ENCODE assay signal across 13 cellular contexts in the genomic region with DNA sequence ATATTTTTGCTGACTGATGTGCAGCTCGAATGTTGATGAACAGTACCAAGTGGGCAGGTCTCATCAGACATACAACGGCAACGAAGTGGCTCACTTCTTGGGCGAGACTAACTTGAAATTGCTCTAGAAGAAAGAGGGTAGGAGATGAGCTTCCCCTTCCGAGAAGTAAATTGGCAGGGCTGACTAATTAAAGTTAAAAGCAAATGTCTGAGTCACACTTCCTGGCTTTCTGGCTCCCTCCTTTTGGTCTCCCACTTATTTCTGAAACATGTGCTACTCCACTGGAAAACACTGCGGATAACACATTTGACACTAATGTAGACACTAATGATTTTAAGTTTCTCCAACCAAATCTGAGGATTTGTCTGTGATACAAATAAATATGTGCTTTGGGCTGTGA.
DNase-seq lines count a peak whose midpoint lies in the region; ATAC-seq and TF ChIP-seq lines count a peak whose summit lies in the region.
"Had no signal": no experiment of that assay in that cellular context is flagged by ENCODE, and none has a peak within 500 bp of the region (broad histone marks: within the 10 kb centered on the region; RNA-seq: fewer than 3 reads in every experiment).

No MANE protein-coding gene starts in this region.

- H3K79me2 ChIP-seq in HCT116 (ENCODE audit: insufficient read depth, low read length): no peaks in the 10 kb centered on the region
- H3K79me2 ChIP-seq in fibroblast of lung (ENCODE audit: control insufficient read depth, insufficient read depth, low read length): no peaks in the 10 kb centered on the region

- RAD21 ChIA-PET in HCT116 (lab: Charles Lee; ENCODE audit: low non-redundant PET in 1 of 2, low total read pairs in 2 of 2, uncharacterized antibody in 2 of 2, unreplicated experiment in 2 of 2): no interaction called here

- ATAC-seq in HCT116 (no peak), GM18909 (IDR thresholded peaks at IDR 0.05; ENCODE audit: poor library complexity, unreplicated experiment) (no peak), heart left ventricle (no peak), GM21528 (IDR thresholded peaks at IDR 0.05; ENCODE audit: low FRiP score, unreplicated experiment) (no peak), upper lobe of left lung (ENCODE audit: low FRiP score in 2 of 2) (no peak)
- ATAC-seq: Panc1, T-cell had no signal

- H3K9me2 ChIP-seq in HCT116 (ENCODE audit: insufficient read depth): no peaks in the 10 kb centered on the region

- H3K4me2 ChIP-seq in HCT116 (ENCODE audit: low read length): no peak overlapping the region; the same call in 1 of the 2 replicates
- H3K4me2 ChIP-seq in fibroblast of lung (ENCODE audit: extremely low read depth, insufficient read depth, low read length): no peak overlapping the region

- POLR2A ChIA-PET in HCT116 (lab: Charles Lee): no interaction called here

- no peak for TF ChIP-seq EP300 in upper lobe of left lung (IDR thresholded peaks at IDR 0.05)

- WGBS in heart left ventricle, 4 donors: 52 to 74% (median 65%) methylated on average over 6 of the region's 6 CpGs
- 61 to 77% methylated on average over 6 of the region's 6 CpGs for WGBS in upper lobe of left lung, 2 donors

- DNase-seq in AG08395 (ENCODE audit: low spot score): peak; percentile 29
- no peak for DNase-seq in HCT116 (ENCODE audit: low read depth, low spot score)
- peak; percentile 56 for DNase-seq in RKO (ENCODE audit: low spot score)
- peak; percentile 13 to 36 for DNase-seq in fibroblast of lung (ENCODE audit: low read depth in 2 of 2)
- DNase-seq in heart left ventricle: no peak
- DNase-seq in upper lobe of left lung: no peak
- DNase-seq: ACHN, MG63, NCI-H526, T-cell had no signal

- no TSS peak for BruUV-seq in HCT116 (replicated peaks; lab: Mats Ljungman, UMichigan)

- H2AFZ ChIP-seq in HCT116 (ENCODE audit: low read depth, low read length, poor library complexity, severe bottlenecking) (no peak overlapping the region), fibroblast of lung (ENCODE audit: low read length) (no peak overlapping the region)

- no peak for TF ChIP-seq POLR2A in HCT116 (IDR thresholded peaks at IDR 0.05; ENCODE audit: borderline replicate concordance, extremely low read depth, insufficient read depth, insufficient read length)
- no peak for TF ChIP-seq POLR2A in heart left ventricle (IDR thresholded peaks at IDR 0.05)
- TF ChIP-seq POLR2A in upper lobe of left lung (IDR thresholded peaks at IDR 0.05): no peak

- H3K27ac ChIP-seq in HCT116 (ENCODE audit: low read depth, low read length): no peak overlapping the region
- H3K27ac ChIP-seq in fibroblast of lung (ENCODE audit: insufficient read depth, low read length): no peak overlapping the region
- no peak overlapping the region for H3K27ac ChIP-seq in heart left ventricle
- H3K27ac ChIP-seq in upper lobe of left lung: no peak overlapping the region

- H3K27me3 ChIP-seq in HCT116 (ENCODE audit: insufficient read depth, low read length) (peaks cover 11% of the 10 kb centered on the region), fibroblast of lung (ENCODE audit: control insufficient read depth, insufficient read depth, low read length) (peaks cover 4% of the 10 kb centered on the region), heart left ventricle (peaks cover 0 to 41% (median 11%) of the 10 kb centered on the region in 9 donors), upper lobe of left lung (no peaks in the 10 kb centered on the region)
- H3K27me3 ChIP-seq: MG63 had no signal

- TF ChIP-seq CTCF in HCT116 (IDR thresholded peaks at IDR 0.05 in 2 of 3, conservative IDR thresholded peaks at IDR 0.05 in 1 of 3; ENCODE audit: borderline replicate concordance in 1 of 3, insufficient read depth in 1 of 3, low read depth in 2 of 3, low read length in 2 of 3) (no peak), fibroblast of lung (conservative IDR thresholded peaks at IDR 0.05 in 1 of 2, IDR thresholded peaks at IDR 0.05 in 1 of 2; ENCODE audit: low read depth in 1 of 2, low read length in 2 of 2) (no peak), heart left ventricle (IDR thresholded peaks at IDR 0.05) (no peak), upper lobe of left lung (IDR thresholded peaks at IDR 0.05) (no peak)

- no peaks in the 10 kb centered on the region for H3K36me3 ChIP-seq in HCT116 (ENCODE audit: control insufficient read depth in 1 of 2, insufficient read depth in 2 of 2, low read length in 2 of 2)
- H3K36me3 ChIP-seq in fibroblast of lung (ENCODE audit: control insufficient read depth, insufficient read depth, low read length): no peaks in the 10 kb centered on the region
- H3K36me3 ChIP-seq in heart left ventricle: no peaks in the 10 kb centered on the region
- H3K36me3 ChIP-seq in upper lobe of left lung: no peaks in the 10 kb centered on the region
- H3K36me3 ChIP-seq: MG63 had no signal

- no peaks in the 10 kb centered on the region for H3K9me3 ChIP-seq in HCT116 (ENCODE audit: control insufficient read depth in 1 of 2, insufficient read depth in 1 of 2, low read depth in 1 of 2, low read length in 2 of 2)
- no peaks in the 10 kb centered on the region for H3K9me3 ChIP-seq in fibroblast of lung (ENCODE audit: control insufficient read depth, insufficient read depth, low read depth, low read length)
- peaks cover 0 to 12% (median 0%) of the 10 kb centered on the region in 12 donors for H3K9me3 ChIP-seq in heart left ventricle
- peaks cover 0 to 2% (median 0%) of the 10 kb centered on the region in 4 donors for H3K9me3 ChIP-seq in upper lobe of left lung
- H3K9me3 ChIP-seq: MG63 had no signal

- H4K20me1 ChIP-seq in HCT116 (ENCODE audit: insufficient read depth) (no peaks in the 10 kb centered on the region), fibroblast of lung (ENCODE audit: control insufficient read depth, extremely low read depth, insufficient read depth, low read length) (no peaks in the 10 kb centered on the region)

- no peak for TF ChIP-seq RAD21 in HCT116 (IDR thresholded peaks at IDR 0.05; ENCODE audit: low read depth)

- H3K9ac ChIP-seq in HCT116 (ENCODE audit: low read length): no peak overlapping the region
- no peak overlapping the region for H3K9ac ChIP-seq in fibroblast of lung (ENCODE audit: insufficient read depth, low read length)

- intact Hi-C loops in HCT116 (cut with micrococcal nuclease): no loop called here
- intact Hi-C loops in heart left ventricle (cut with DNase I): no loop called here

- H3K4me1 ChIP-seq in HCT116 (ENCODE audit: control insufficient read depth in 1 of 2, insufficient read depth in 2 of 2, low read length in 2 of 2): peaks cover 0 to 9% of the 10 kb centered on the region in 2 experiments; a peak in 2 of 4 replicates
- H3K4me1 ChIP-seq in fibroblast of lung (ENCODE audit: control insufficient read depth, extremely low read depth, insufficient read depth, low read length): peaks cover 3% of the 10 kb centered on the region
- H3K4me1 ChIP-seq in heart left ventricle: no peaks in the 10 kb centered on the region
- H3K4me1 ChIP-seq in upper lobe of left lung: peaks cover 0 to 6% (median 0%) of the 10 kb centered on the region in 4 donors

- CTCF ChIA-PET in HCT116 (lab: Charles Lee): no interaction called here

- H3K4me3 ChIP-seq in HCT116 (replicated peaks in 1 of 2; ENCODE audit: low read depth in 1 of 2, low read length in 2 of 2) (no peak overlapping the region), fibroblast of lung (replicated peaks in 1 of 4; ENCODE audit: control extremely low read depth in 1 of 4, insufficient read depth in 1 of 4, low read depth in 3 of 4, low read length in 4 of 4) (no peak overlapping the region), heart left ventricle (no peak overlapping the region), upper lobe of left lung (no peak overlapping the region)
- H3K4me3 ChIP-seq: MG63 had no signal

TF ChIP-seq in HCT116, 20 proteins besides CTCF, POLR2A, EP300 and RAD21 (continues in another document):
- no peak for TF ChIP-seq SP1 (IDR thresholded peaks at IDR 0.05; ENCODE audit: low read depth)
- TF ChIP-seq POLR2AphosphoS5 (IDR thresholded peaks at IDR 0.05; ENCODE audit: low read depth, low read length): no peak
- TF ChIP-seq ZBTB33 (IDR thresholded peaks at IDR 0.05; ENCODE audit: extremely low read depth, insufficient replicate concordance, low read length): no peak
- TF ChIP-seq CEBPB (IDR thresholded peaks at IDR 0.05; ENCODE audit: low read depth): no peak
- TF ChIP-seq SIN3A (IDR thresholded peaks at IDR 0.05; ENCODE audit: low read depth): no peak
- TF ChIP-seq EGR1 (IDR thresholded peaks at IDR 0.05; ENCODE audit: low read depth): no peak
- 0 out of 2 replicates have a peak, but pooled peaks have one; percentile 11 for TF ChIP-seq JUND (IDR thresholded peaks at IDR 0.05)
- TF ChIP-seq CBX3 (IDR thresholded peaks at IDR 0.05; ENCODE audit: low read depth): no peak
- no peak for TF ChIP-seq ZFX (IDR thresholded peaks at IDR 0.05)
- no peak for TF ChIP-seq ZNF274 (IDR thresholded peaks at IDR 0.05; ENCODE audit: low read depth, low read length)
- TF ChIP-seq EZH2phosphoT487 (IDR thresholded peaks at IDR 0.05; ENCODE audit: borderline replicate concordance): no peak
- no peak for TF ChIP-seq TCF7L2 (IDR thresholded peaks at IDR 0.05; ENCODE audit: borderline replicate concordance, extremely low read depth, insufficient read depth, insufficient read length)
- TF ChIP-seq ATF3 (IDR thresholded peaks at IDR 0.05): no peak
- TF ChIP-seq SRF (IDR thresholded peaks at IDR 0.05; ENCODE audit: low read depth): no peak
- TF ChIP-seq MAX (IDR thresholded peaks at IDR 0.05): peak; percentile 62

Comparison
In these comparisons a context has a peak if more than half of its experiments do, and no peak if none do; other contexts are left out.
1. DNase-seq: peak in AG08395 (single experiment), RKO (single experiment) and fibroblast of lung (2 of 2); none in HCT116 (single experiment), heart left ventricle (0 of 5) and upper lobe of left lung (0 of 2).